1 cellular context compared by ENCODE assay signal in genomic region chr22:24009227-24010017, GRCh38.
TF ChIP-seq lines count a peak whose summit lies in the region.

No MANE protein-coding gene starts in this region.

TF ChIP-seq in HepG2, 621 proteins besides CTCF, POLR2A, EP300 and RAD21 (continued from another document and continues in another):
- TF ChIP-seq ARID5B (CRISPR knock-in tag; IDR thresholded peaks at IDR 0.05): peak; percentile 79; the same call in 1 of the 2 replicates
- TF ChIP-seq ZNF510 (CRISPR knock-in tag; IDR thresholded peaks at IDR 0.05; ENCODE audit: low read depth): no peak
- 0 out of 2 replicates have a peak, but pooled peaks have one; percentile 57 for TF ChIP-seq ZBTB7A (CRISPR knock-in tag; IDR thresholded peaks at IDR 0.05)
- TF ChIP-seq, protein P1, sequence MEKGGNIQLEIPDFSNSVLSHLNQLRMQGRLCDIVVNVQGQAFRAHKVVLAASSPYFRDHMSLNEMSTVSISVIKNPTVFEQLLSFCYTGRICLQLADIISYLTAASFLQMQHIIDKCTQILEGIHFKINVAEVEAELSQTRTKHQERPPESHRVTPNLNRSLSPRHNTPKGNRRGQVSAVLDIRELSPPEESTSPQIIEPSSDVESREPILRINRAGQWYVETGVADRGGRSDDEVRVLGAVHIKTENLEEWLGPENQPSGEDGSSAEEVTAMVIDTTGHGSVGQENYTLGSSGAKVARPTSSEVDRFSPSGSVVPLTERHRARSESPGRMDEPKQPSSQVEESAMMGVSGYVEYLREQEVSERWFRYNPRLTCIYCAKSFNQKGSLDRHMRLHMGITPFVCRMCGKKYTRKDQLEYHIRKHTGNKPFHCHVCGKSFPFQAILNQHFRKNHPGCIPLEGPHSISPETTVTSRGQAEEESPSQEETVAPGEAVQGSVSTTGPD (CRISPR knock-in tag; IDR thresholded peaks at IDR 0.05): no peak
- TF ChIP-seq ZNF780A (CRISPR knock-in tag; IDR thresholded peaks at IDR 0.05): no peak
- no peak for TF ChIP-seq ZNF766 (CRISPR knock-in tag; IDR thresholded peaks at IDR 0.05; ENCODE audit: borderline replicate concordance)
- TF ChIP-seq ELF3 (CRISPR knock-in tag; IDR thresholded peaks at IDR 0.05): peak; percentile 81
- TF ChIP-seq, protein P2, sequence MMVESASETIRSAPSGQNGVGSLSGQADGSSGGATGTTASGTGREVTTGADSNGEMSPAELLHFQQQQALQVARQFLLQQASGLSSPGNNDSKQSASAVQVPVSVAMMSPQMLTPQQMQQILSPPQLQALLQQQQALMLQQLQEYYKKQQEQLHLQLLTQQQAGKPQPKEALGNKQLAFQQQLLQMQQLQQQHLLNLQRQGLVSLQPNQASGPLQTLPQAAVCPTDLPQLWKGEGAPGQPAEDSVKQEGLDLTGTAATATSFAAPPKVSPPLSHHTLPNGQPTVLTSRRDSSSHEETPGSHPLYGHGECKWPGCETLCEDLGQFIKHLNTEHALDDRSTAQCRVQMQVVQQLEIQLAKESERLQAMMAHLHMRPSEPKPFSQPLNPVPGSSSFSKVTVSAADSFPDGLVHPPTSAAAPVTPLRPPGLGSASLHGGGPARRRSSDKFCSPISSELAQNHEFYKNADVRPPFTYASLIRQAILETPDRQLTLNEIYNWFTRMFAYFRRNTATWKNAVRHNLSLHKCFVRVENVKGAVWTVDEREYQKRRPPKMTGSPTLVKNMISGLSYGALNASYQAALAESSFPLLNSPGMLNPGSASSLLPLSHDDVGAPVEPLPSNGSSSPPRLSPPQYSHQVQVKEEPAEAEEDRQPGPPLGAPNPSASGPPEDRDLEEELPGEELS (CRISPR knock-in tag; IDR thresholded peaks at IDR 0.05): peak; percentile 68
- no peak for TF ChIP-seq ZNF34 (CRISPR knock-in tag; IDR thresholded peaks at IDR 0.05; ENCODE audit: borderline replicate concordance)
- TF ChIP-seq MEIS2 (CRISPR knock-in tag; IDR thresholded peaks at IDR 0.05): no peak
- TF ChIP-seq LBX2 (CRISPR knock-in tag; IDR thresholded peaks at IDR 0.05; ENCODE audit: borderline replicate concordance): no peak
- TF ChIP-seq FOSL2 (CRISPR knock-in tag; IDR thresholded peaks at IDR 0.05): peak; percentile 59
- TF ChIP-seq, protein P3, sequence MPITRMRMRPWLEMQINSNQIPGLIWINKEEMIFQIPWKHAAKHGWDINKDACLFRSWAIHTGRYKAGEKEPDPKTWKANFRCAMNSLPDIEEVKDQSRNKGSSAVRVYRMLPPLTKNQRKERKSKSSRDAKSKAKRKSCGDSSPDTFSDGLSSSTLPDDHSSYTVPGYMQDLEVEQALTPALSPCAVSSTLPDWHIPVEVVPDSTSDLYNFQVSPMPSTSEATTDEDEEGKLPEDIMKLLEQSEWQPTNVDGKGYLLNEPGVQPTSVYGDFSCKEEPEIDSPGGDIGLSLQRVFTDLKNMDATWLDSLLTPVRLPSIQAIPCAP (CRISPR knock-in tag; IDR thresholded peaks at IDR 0.05; ENCODE audit: low read depth): no peak
- no peak for TF ChIP-seq ZNF160 (CRISPR knock-in tag; IDR thresholded peaks at IDR 0.05)
- TF ChIP-seq NR2F6 (IDR thresholded peaks at IDR 0.05): peak; percentile 23; the same call in 1 of the 2 replicates
- TF ChIP-seq NR2F6 (CRISPR knock-in tag; IDR thresholded peaks at IDR 0.05): peak; percentile 45
- TF ChIP-seq KLF16 (CRISPR knock-in tag; IDR thresholded peaks at IDR 0.05): 0 out of 4 replicates have a peak, but pooled peaks of 1 of the 2 experiments have one; percentile 51
- TF ChIP-seq DPF2 (CRISPR knock-in tag; IDR thresholded peaks at IDR 0.05; ENCODE audit: borderline replicate concordance, low read depth): 0 out of 2 replicates have a peak, but pooled peaks have one; percentile 13
- no peak for TF ChIP-seq ZNF138 (CRISPR knock-in tag; IDR thresholded peaks at IDR 0.05; ENCODE audit: low read depth)
- TF ChIP-seq CHD4 (IDR thresholded peaks at IDR 0.05; ENCODE audit: borderline replicate concordance, low read length): 0 out of 2 replicates have a peak, but pooled peaks have one; percentile 9
- TF ChIP-seq NONO (IDR thresholded peaks at IDR 0.05): no peak
- TF ChIP-seq NONO (CRISPR knock-in tag; conservative IDR thresholded peaks at IDR 0.05): peak; percentile 11; the same call in 1 of the 2 replicates
- TF ChIP-seq ZKSCAN5 (CRISPR knock-in tag; IDR thresholded peaks at IDR 0.05): peak; percentile 87; the same call in 1 of the 2 replicates
- no peak for TF ChIP-seq MAZ (IDR thresholded peaks at IDR 0.05; ENCODE audit: borderline replicate concordance, low read depth, low read length)
- TF ChIP-seq MAZ (CRISPR knock-in tag; IDR thresholded peaks at IDR 0.05; ENCODE audit: low read depth): peak; percentile 38
- TF ChIP-seq KAT2B (IDR thresholded peaks at IDR 0.05; ENCODE audit: borderline replicate concordance, low read depth, low read length): no peak
- TF ChIP-seq RARA (CRISPR knock-in tag; IDR thresholded peaks at IDR 0.05): no peak
- TF ChIP-seq ZNF318 (CRISPR knock-in tag; IDR thresholded peaks at IDR 0.05): no peak
- TF ChIP-seq KLF6 (CRISPR knock-in tag; IDR thresholded peaks at IDR 0.05): no peak
- TF ChIP-seq, protein P4, sequence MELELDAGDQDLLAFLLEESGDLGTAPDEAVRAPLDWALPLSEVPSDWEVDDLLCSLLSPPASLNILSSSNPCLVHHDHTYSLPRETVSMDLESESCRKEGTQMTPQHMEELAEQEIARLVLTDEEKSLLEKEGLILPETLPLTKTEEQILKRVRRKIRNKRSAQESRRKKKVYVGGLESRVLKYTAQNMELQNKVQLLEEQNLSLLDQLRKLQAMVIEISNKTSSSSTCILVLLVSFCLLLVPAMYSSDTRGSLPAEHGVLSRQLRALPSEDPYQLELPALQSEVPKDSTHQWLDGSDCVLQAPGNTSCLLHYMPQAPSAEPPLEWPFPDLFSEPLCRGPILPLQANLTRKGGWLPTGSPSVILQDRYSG (CRISPR knock-in tag; IDR thresholded peaks at IDR 0.05): no peak
- TF ChIP-seq XBP1 (CRISPR knock-in tag; IDR thresholded peaks at IDR 0.05): no peak
- no peak for TF ChIP-seq SP1 (IDR thresholded peaks at IDR 0.05)
- TF ChIP-seq SP1 (CRISPR knock-in tag; IDR thresholded peaks at IDR 0.05): 0 out of 2 replicates have a peak, but pooled peaks have one; percentile 11
- TF ChIP-seq ZNF569 (CRISPR knock-in tag; IDR thresholded peaks at IDR 0.05; ENCODE audit: borderline replicate concordance): no peak
- TF ChIP-seq ZNF292 (CRISPR knock-in tag; IDR thresholded peaks at IDR 0.05; ENCODE audit: borderline replicate concordance, low read depth): peak; percentile 54; the same call in 1 of the 2 replicates
- TF ChIP-seq MATR3 (CRISPR knock-in tag; IDR thresholded peaks at IDR 0.05): no peak
- no peak for TF ChIP-seq DNMT1 (CRISPR knock-in tag; IDR thresholded peaks at IDR 0.05)
- TF ChIP-seq DBP (CRISPR knock-in tag; IDR thresholded peaks at IDR 0.05; ENCODE audit: not compliant biosample characterization): no peak
- TF ChIP-seq ZNF549 (CRISPR knock-in tag; IDR thresholded peaks at IDR 0.05): no peak
- TF ChIP-seq ZNF775 (CRISPR knock-in tag; IDR thresholded peaks at IDR 0.05; ENCODE audit: borderline replicate concordance): no peak
- 0 out of 2 replicates have a peak, but pooled peaks have one; percentile 19 for TF ChIP-seq BRD4 (CRISPR knock-in tag; IDR thresholded peaks at IDR 0.05)
- TF ChIP-seq ZNF12 (CRISPR knock-in tag; IDR thresholded peaks at IDR 0.05): no peak; the same call in 1 of the 2 replicates
